ENCODE assay signal across 19 cellular contexts in genomic region chr9:99594056-99594780, GRCh38.
DNase-seq lines count a peak whose midpoint lies in the region; FAIRE-seq and TF ChIP-seq lines count a peak whose summit lies in the region.
"Had no signal": no experiment of that assay in that cellular context is flagged by ENCODE, and none has a peak within 500 bp of the region (broad histone marks: within the 10 kb centered on the region; RNA-seq: fewer than 3 reads in every experiment).

No MANE protein-coding gene starts in this region.

- TF ChIP-seq POLR2A in sigmoid colon (IDR thresholded peaks at IDR 0.05), result no peak

- WGBS in trophoblast cell (ENCODE audit: extremely low coverage, insufficient coverage, insufficient read length), result no CpG with 5 or more reads among the region's 4 CpGs
- WGBS in sigmoid colon, 2 donors, result 88 to 89% methylated on average over 4 of the region's 4 CpGs

- H3K4me1 ChIP-seq in trophoblast cell (ENCODE audit: control insufficient read depth in 1 of 2, insufficient read depth in 2 of 2, low read length in 2 of 2) (peaks cover 0 to 3% of the 10 kb centered on the region in 2 experiments), sigmoid colon (no peaks in the 10 kb centered on the region)
- H3K4me1 ChIP-seq: SJSA1 had no signal

- H3K14ac ChIP-seq in trophoblast cell (ENCODE audit: low read length), result no peak overlapping the region

- H3K27me3 ChIP-seq in bronchial epithelial cell (ENCODE audit: control insufficient read depth, insufficient read depth, low read length) (no peaks in the 10 kb centered on the region), trophoblast cell (ENCODE audit: insufficient read depth, low read length) (no peaks in the 10 kb centered on the region), sigmoid colon (no peaks in the 10 kb centered on the region)
- H3K27me3 ChIP-seq: SJSA1 had no signal

- no peaks in the 10 kb centered on the region for H3K79me1 ChIP-seq in trophoblast cell (ENCODE audit: low read length)

- H4K91ac ChIP-seq in trophoblast cell (ENCODE audit: low read depth, low read length), result no peak overlapping the region

- H3K4me3 Mint-ChIP-seq in CD14-positive monocyte, result no peak overlapping the region
- H3K4me3 Mint-ChIP-seq: CD4-positive, alpha-beta memory T cell had no signal

- H2AK5ac ChIP-seq in trophoblast cell (ENCODE audit: low read length), result no peak overlapping the region

- H4K12ac ChIP-seq in trophoblast cell (ENCODE audit: low read depth, low read length), result no peak overlapping the region

- peaks cover 2 to 5% of the 10 kb centered on the region in 2 donors for H3K36me3 Mint-ChIP-seq in CD14-positive monocyte
- H3K36me3 Mint-ChIP-seq: CD4-positive, alpha-beta memory T cell had no signal

- no peak overlapping the region for H2BK120ac ChIP-seq in trophoblast cell (ENCODE audit: insufficient read depth, low read length, poor library complexity)

- H3K4me3 ChIP-seq in bronchial epithelial cell (ENCODE audit: low read depth, low read length), result no peak overlapping the region
- no peak overlapping the region for H3K4me3 ChIP-seq in trophoblast cell (ENCODE audit: low read depth, low read length)
- H3K4me3 ChIP-seq in sigmoid colon, result no peak overlapping the region
- H3K4me3 ChIP-seq: GM12878, PC-9, SJSA1 had no signal

- no peaks in the 10 kb centered on the region for H3K9me3 ChIP-seq in trophoblast cell (ENCODE audit: insufficient read depth, low read depth, low read length)
- no peaks in the 10 kb centered on the region for H3K9me3 ChIP-seq in sigmoid colon
- H3K9me3 ChIP-seq: SJSA1 had no signal

- no peak overlapping the region for H2AFZ ChIP-seq in trophoblast cell (ENCODE audit: insufficient read depth, low read length, poor library complexity)
- H2AFZ ChIP-seq: PC-9 had no signal

- peaks cover 0 to 2% (median 0%) of the 10 kb centered on the region in 7 donors for H3K9me3 Mint-ChIP-seq in CD14-positive monocyte

- no peak overlapping the region for H3K9ac ChIP-seq in trophoblast cell (ENCODE audit: low read length)

- H3K27ac ChIP-seq in trophoblast cell (ENCODE audit: low read depth, low read length) (no peak overlapping the region), sigmoid colon (no peak overlapping the region)
- H3K27ac ChIP-seq: PC-9, RWPE1, SJSA1 had no signal

- H3K79me2 ChIP-seq in trophoblast cell (ENCODE audit: control insufficient read depth, insufficient read depth, low read length, poor library complexity), result no peaks in the 10 kb centered on the region

- H3K18ac ChIP-seq in trophoblast cell (ENCODE audit: low read length), result no peak overlapping the region

- no peak overlapping the region for H2BK5ac ChIP-seq in trophoblast cell (ENCODE audit: low read depth, low read length, poor library complexity)

- H2BK12ac ChIP-seq in trophoblast cell (ENCODE audit: low read length), result no peak overlapping the region

- DNase-seq in CD14-positive monocyte (ENCODE audit: low spot score) (no peak), LHCN-M2 (ENCODE audit: low read depth) (peak; percentile 8), bronchial epithelial cell (ENCODE audit: low read depth) (peak; percentile 13), trophoblast cell (peak; percentile 68 to 78), NOMO-1 treated with dmso at 0.1 percent for 144 hours (lab: John Stamatoyannopoulos, UW; ENCODE audit: unreplicated experiment) (no peak), T-helper 2 cell (no peak), sigmoid colon (no peak), SHP77 (lab: John Stamatoyannopoulos, UW) (no peak)
- DNase-seq: CD4-positive, alpha-beta memory T cell; DMS153; GF-D8; H7; NCI-H2081 treated with DMSO at 0.1 percent for 48 hours; NCI-H510A; PC-9 had no signal

- H3K4ac ChIP-seq in trophoblast cell (ENCODE audit: low read depth, low read length), result no peak overlapping the region

- H3K4me1 Mint-ChIP-seq in CD14-positive monocyte, result peaks cover 52% of the 10 kb centered on the region
- H3K4me1 Mint-ChIP-seq: CD4-positive, alpha-beta memory T cell had no signal

- no peak overlapping the region for H4K8ac ChIP-seq in trophoblast cell (ENCODE audit: low read depth, low read length)

- intact Hi-C loops in CD14-positive monocyte (cut with micrococcal nuclease) (loop anchor here (2.0 to 10.0 kb wide), 5 partner anchors 13 to 228 kb away; partner anchors contain the start of gene NR4A3 (in 1 of the 2)), sigmoid colon (cut with DNase I) (no loop called here)

- H3K36me3 ChIP-seq in bronchial epithelial cell (ENCODE audit: control insufficient read depth, insufficient read depth, low read length), result no peaks in the 10 kb centered on the region
- H3K36me3 ChIP-seq in trophoblast cell (ENCODE audit: control insufficient read depth in 1 of 2, insufficient read depth in 2 of 2, low read length in 2 of 2), result no peaks in the 10 kb centered on the region
- no peaks in the 10 kb centered on the region for H3K36me3 ChIP-seq in sigmoid colon
- H3K36me3 ChIP-seq: SJSA1 had no signal

- H3K27ac Mint-ChIP-seq in CD14-positive monocyte, result peak overlapping the region in 5 of 7 donors; percentile 10 to 85 (median 25)
- H3K27ac Mint-ChIP-seq: CD4-positive, alpha-beta memory T cell had no signal

- H3K4me2 ChIP-seq in trophoblast cell (ENCODE audit: low read length), result no peak overlapping the region
- H3K4me2 ChIP-seq: PC-9 had no signal

- no peak for TF ChIP-seq CTCF in CD14-positive monocyte (IDR thresholded peaks at IDR 0.05)
- no peak for TF ChIP-seq CTCF in bronchial epithelial cell (IDR thresholded peaks at IDR 0.05; ENCODE audit: insufficient read depth, low read length, severe bottlenecking)
- no peak for TF ChIP-seq CTCF in sigmoid colon (IDR thresholded peaks at IDR 0.05)

- peaks cover 0 to 3% (median 2%) of the 10 kb centered on the region in 3 donors for H3K27me3 Mint-ChIP-seq in CD14-positive monocyte (ENCODE audit: low read depth in 3 of 3)

- no peak for TF ChIP-seq EP300 in sigmoid colon (IDR thresholded peaks at IDR 0.05)

- FAIRE-seq in bronchial epithelial cell (lab: Jason Lieb, UNC), result no peak
- FAIRE-seq: A204.1, GM12878 had no signal

- H3K23ac ChIP-seq in trophoblast cell (ENCODE audit: low read length), result no peak overlapping the region

Comparison
In these comparisons a context has a peak if more than half of its experiments do, and no peak if none do; other contexts are left out.
1. DNase-seq: peak in LHCN-M2 (single experiment), bronchial epithelial cell (single experiment) and trophoblast cell (2 of 2); none in CD14-positive monocyte (single experiment), NOMO-1 treated with dmso at 0.1 percent for 144 hours (single experiment), T-helper 2 cell (0 of 5), sigmoid colon (single experiment) and SHP77 (0 of 2).